ENCODE assay signal across 22 cellular contexts in the genomic region with DNA sequence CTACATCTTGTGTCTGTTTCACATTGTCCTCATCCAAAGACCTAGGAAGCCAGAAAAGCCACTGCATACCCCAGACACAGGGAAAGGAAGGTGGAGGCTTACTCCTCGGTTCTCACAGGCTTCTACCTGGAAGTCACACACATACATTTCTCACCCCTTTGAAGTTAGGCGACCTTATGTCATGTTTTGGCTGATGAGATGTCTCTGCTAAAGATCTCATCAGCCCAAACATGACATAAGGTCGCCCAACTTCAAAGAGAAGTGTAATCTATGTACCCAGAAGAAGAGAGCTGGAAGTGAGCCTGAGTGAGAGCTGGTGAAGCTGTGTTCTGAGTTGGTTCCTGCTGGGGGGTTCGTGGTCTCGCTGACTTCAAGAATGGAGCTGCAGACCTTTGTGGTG.
"Had no signal": no experiment of that assay in that cellular context is flagged by ENCODE, and none has a peak within 500 bp of the region (broad histone marks: within the 10 kb centered on the region; RNA-seq: fewer than 3 reads in every experiment).

No MANE protein-coding gene starts in this region.

- DNase-seq: colonic mucosa; cortex of kidney; effector CD8-positive, alpha-beta T cell; effector memory CD8-positive, alpha-beta T cell; endodermal cell; foreskin keratinocyte; heart right ventricle; hippocampal formation; left cardiac atrium; left lung; left ventricle myocardium superior; lower lobe of right lung; mesenchymal stem cell; mucosa of descending colon; naive B cell had no signal

- H3K4me3 ChIP-seq: colonic mucosa, esophagus muscularis mucosa, gastroesophageal sphincter, heart right ventricle, left lung, lower lobe of right lung, mucosa of descending colon had no signal

- H3K27ac ChIP-seq: colonic mucosa, epithelial cell of prostate, esophagus muscularis mucosa, foreskin keratinocyte, gastroesophageal sphincter, heart right ventricle, left lung, lower lobe of right lung had no signal

- H3K9me3 ChIP-seq: colonic mucosa, esophagus muscularis mucosa, gastroesophageal sphincter, heart right ventricle, left lung, lower lobe of right lung, mucosa of descending colon had no signal

- H3K36me3 ChIP-seq: colonic mucosa, esophagus muscularis mucosa, gastroesophageal sphincter, heart right ventricle, left lung, lower lobe of right lung had no signal

- H3K27me3 ChIP-seq: colonic mucosa, esophagus muscularis mucosa, gastroesophageal sphincter, left lung had no signal

- FAIRE-seq: endometrium, frontal cortex, islet of Langerhans, keratinocyte had no signal

- H3K4me1 ChIP-seq: colonic mucosa, esophagus muscularis mucosa, gastroesophageal sphincter, left lung, lower lobe of right lung had no signal

- ATAC-seq: effector memory CD8-positive, alpha-beta T cell; foreskin keratinocyte; gastroesophageal sphincter; heart right ventricle; left cardiac atrium; left lung; lower lobe of right lung; mucosa of descending colon had no signal
